1 cellular context compared by ENCODE assay signal in genomic region chr17:48520631-48521045, GRCh38.
TF ChIP-seq lines count a peak whose summit lies in the region.

No MANE protein-coding gene starts in this region.

TF ChIP-seq in GM23338, 12 proteins besides CTCF, POLR2A, EP300 and RAD21:
- TF ChIP-seq ZNF462 (CRISPR knock-in tag; IDR thresholded peaks at IDR 0.05), result peak; percentile 88
- TF ChIP-seq ZNF114 (CRISPR knock-in tag; IDR thresholded peaks at IDR 0.05), result 0 out of 2 replicates have a peak, but pooled peaks have one; percentile 58
- TF ChIP-seq JUNB (IDR thresholded peaks at IDR 0.05; ENCODE audit: unreplicated experiment), result no peak
- TF ChIP-seq NANOG (IDR thresholded peaks at IDR 0.05; ENCODE audit: borderline replicate concordance), result peak; percentile 63
